ENCODE assay signal across 8 cellular contexts in genomic region chr6:27133281-27134227, GRCh38.
DNase-seq lines count a peak whose midpoint lies in the region; ATAC-seq and TF ChIP-seq lines count a peak whose summit lies in the region.

No MANE protein-coding gene starts in this region.

- H3K36me3 ChIP-seq in HAP-1 (replicated peaks) (no peaks in the 10 kb centered on the region), mucosa of descending colon (ENCODE audit: low read depth) (no peaks in the 10 kb centered on the region), subcutaneous abdominal adipose tissue (ENCODE audit: control insufficient read depth in 5 of 5, insufficient read depth in 5 of 5, low read length in 5 of 5) (no peaks in the 10 kb centered on the region)

- DNase-seq in DMS 273 treated with DMSO at 0.1 percent for 48 hours (lab: John Stamatoyannopoulos, UW) (peak; percentile 64), HAP-1 (ENCODE audit: low spot score in 2 of 2) (peak; percentile 60 to 84), NCI-H69 (lab: John Stamatoyannopoulos, UW) (peak; percentile 86), mucosa of descending colon (peak; percentile 79 to 92 (median 86))
- peak; percentile 18 to 47 for DNase-seq in activated CD4-positive, alpha-beta T cell treated with anti-CD3 and anti-CD28 coated beads, Interleukin-2, amount 50 U/mL, for 24 hours (ENCODE audit: low read depth in 1 of 2, low spot score in 1 of 2)
- peak; percentile 64 to 68 (median 66) for DNase-seq in effector memory CD8-positive, alpha-beta T cell

- H3K27me3 Mint-ChIP-seq in effector memory CD8-positive, alpha-beta T cell: no peaks in the 10 kb centered on the region

- intact Hi-C loops in mucosa of descending colon (cut with DNase I, micrococcal nuclease): loop anchor here in 1 of 2 donors (10.0 kb wide), 1 partner anchor 919 kb away; a partner anchor contains a TSS

- H3K9me3 ChIP-seq in HAP-1 (no peaks in the 10 kb centered on the region; the same call in 1 of the 2 replicates), mucosa of descending colon (no peaks in the 10 kb centered on the region), subcutaneous abdominal adipose tissue (ENCODE audit: control insufficient read depth in 5 of 5, low read length in 5 of 5) (peaks cover 0 to 2% (median 0%) of the 10 kb centered on the region in 5 donors)

- H3K36me3 Mint-ChIP-seq in effector memory CD8-positive, alpha-beta T cell (ENCODE audit: insufficient read depth): peaks cover 4% of the 10 kb centered on the region

- H3K4me1 ChIP-seq in HAP-1: peaks cover 49% of the 10 kb centered on the region
- H3K4me1 ChIP-seq in mucosa of descending colon (ENCODE audit: low read depth): peaks cover 9% of the 10 kb centered on the region
- peaks cover 0 to 30% (median 28%) of the 10 kb centered on the region in 5 donors for H3K4me1 ChIP-seq in subcutaneous abdominal adipose tissue (ENCODE audit: control insufficient read depth in 5 of 5, insufficient read depth in 5 of 5, low read length in 5 of 5)

- peaks cover 6 to 14% of the 10 kb centered on the region in 2 donors for H3K4me1 Mint-ChIP-seq in effector memory CD8-positive, alpha-beta T cell (ENCODE audit: low read depth in 2 of 2)

- peak overlapping the region; percentile 54 for H3K27ac ChIP-seq in subcutaneous abdominal adipose tissue (ENCODE audit: low read depth, low read length)

- no peak for TF ChIP-seq CTCF in mucosa of descending colon (IDR thresholded peaks at IDR 0.05)

- H3K27ac Mint-ChIP-seq in effector memory CD8-positive, alpha-beta T cell: no peak overlapping the region

- H3K9ac ChIP-seq in subcutaneous abdominal adipose tissue (ENCODE audit: low read length in 5 of 5): peak overlapping the region in 3 of 5 donors; percentile 22 to 60 (median 52)

- H3K27me3 ChIP-seq in HAP-1 (ENCODE audit: low read depth): no peaks in the 10 kb centered on the region
- H3K27me3 ChIP-seq in subcutaneous abdominal adipose tissue (ENCODE audit: control insufficient read depth in 5 of 5, insufficient read depth in 4 of 5, low read length in 5 of 5): no peaks in the 10 kb centered on the region

- no peaks in the 10 kb centered on the region for H3K9me3 Mint-ChIP-seq in effector memory CD8-positive, alpha-beta T cell

- H3K4me3 Mint-ChIP-seq in effector memory CD8-positive, alpha-beta T cell: no peak overlapping the region

- peak; percentile 28 for ATAC-seq in effector memory CD8-positive, alpha-beta T cell (replicated peaks)
- peak; percentile 45 for ATAC-seq in mucosa of descending colon
- no peak for ATAC-seq in HG02970 (IDR thresholded peaks at IDR 0.05; ENCODE audit: low FRiP score, unreplicated experiment)

- H3K4me3 ChIP-seq in HAP-1 (peak overlapping the region; percentile 51), mucosa of descending colon (peak overlapping the region; percentile 31), subcutaneous abdominal adipose tissue (ENCODE audit: low read depth in 1 of 5, low read length in 5 of 5) (peak overlapping the region; percentile 68 to 83 (median 75))

- in situ Hi-C loops in HAP-1 (cut with MboI; ENCODE audit: low sequenced_read_pairs): loop anchor here (5.0 kb wide), 2 partner anchors 861 to 936 kb away; a partner anchor contains a TSS

Comparison
In these comparisons a context has a peak if more than half of its experiments do, and no peak if none do; other contexts are left out.
1. DNase-seq: peak in every context shown above with its lines; median percentile 86 in NCI-H69; 86 in mucosa of descending colon; 72 in HAP-1; 66 in effector memory CD8-positive, alpha-beta T cell; 64 in DMS 273 treated with DMSO at 0.1 percent for 48 hours; 32 in activated CD4-positive, alpha-beta T cell treated with anti-CD3 and anti-CD28 coated beads, Interleukin-2, amount 50 U/mL, for 24 hours.